ENCODE assay signal across 11 cellular contexts in the genomic region with DNA sequence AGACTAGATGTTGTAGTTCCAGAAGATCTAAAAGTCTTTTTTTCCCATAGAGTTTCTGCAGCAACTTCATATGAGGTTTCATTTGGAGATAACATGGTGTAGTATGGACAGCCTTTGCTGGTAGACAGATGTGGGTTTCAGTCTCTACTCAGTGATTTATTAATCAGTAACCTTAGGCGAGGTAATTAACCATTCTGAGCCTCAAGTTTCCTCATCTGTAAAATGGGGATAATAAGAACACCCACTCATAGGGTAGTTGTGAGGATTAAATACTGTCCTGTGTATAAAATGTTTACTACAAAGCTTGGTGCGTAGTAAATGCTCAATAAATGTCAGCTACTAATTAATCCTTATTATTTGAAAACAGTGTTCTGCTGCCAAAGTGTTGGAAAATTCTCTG. TPM values are rescaled to one million over a fixed set of nuclear protein-coding genes. Genes with fewer than 3 reads are reported as not detected.
"Had no signal": no experiment of that assay in that cellular context is flagged by ENCODE, and none has a peak within 500 bp of the region (broad histone marks: within the 10 kb centered on the region; RNA-seq: fewer than 3 reads in every experiment).

No MANE protein-coding gene starts in this region.

- ATAC-seq: HepG2 had no signal

- DNase-seq: GM23248, GOT3, H9, HCEC 1CT, HFFc6, KG1 had no signal

- H2AFZ ChIP-seq: GM23248 had no signal

- H3K4me3 ChIP-seq: GM23248 had no signal

- FAIRE-seq: H54, HepG2 had no signal

- H3K27ac ChIP-seq: GM23248, HL-60 had no signal

- H3K9ac ChIP-seq: GM23248 had no signal

RNA-seq across cellular contexts. Expression of a gene that starts 16.8 kb away (rescaled TPM):
- total RNA-seq: GM23248, HepG2, HFFc6, HT1080 had no signal
- polyA plus RNA-seq: GM23248, HepG2, IgD-negative memory B cell had no signal
